In the genomic region with DNA sequence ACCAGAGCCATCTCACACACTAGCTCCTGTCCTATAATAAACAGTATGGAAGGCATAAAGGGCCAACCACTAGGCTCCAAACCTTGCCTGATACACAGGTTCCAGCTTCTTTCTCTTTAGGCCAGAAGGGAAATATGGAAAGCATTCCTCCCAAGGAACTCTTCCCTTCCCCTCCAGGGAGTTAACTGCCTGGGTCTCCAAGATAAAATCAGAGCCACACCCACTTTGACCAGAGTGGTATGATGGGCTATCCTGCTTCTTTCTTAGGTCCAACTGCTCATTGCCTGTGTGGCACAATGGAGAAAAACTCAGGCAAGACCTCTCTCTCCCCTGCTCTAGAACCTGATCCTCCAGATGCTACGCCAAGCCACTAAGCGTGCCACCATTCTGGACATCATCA, we compare ENCODE assay signal across 1 cellular context.
A peak's percentile ranks its signal among the peaks of the same experiment; 100 is the strongest.
TF ChIP-seq lines count a peak whose summit lies in the region.

No MANE protein-coding gene starts in this region.

TF ChIP-seq in GM12878, 131 proteins besides CTCF, POLR2A, EP300 and RAD21:
- 0 out of 2 replicates have a peak, but pooled peaks have one; percentile 15 for TF ChIP-seq POLR2AphosphoS5 (IDR thresholded peaks at IDR 0.05; ENCODE audit: low read length)
- TF ChIP-seq GABPA (IDR thresholded peaks at IDR 0.05; ENCODE audit: low read depth): no peak
